Comparison of ENCODE assay signal across 11 cellular contexts in genomic region chr2:181682795-181683517, GRCh38. TPM values are rescaled to one million over a fixed set of nuclear protein-coding genes. Genes with fewer than 3 reads are reported as not detected.
DNase-seq lines count a peak whose midpoint lies in the region; ATAC-seq and TF ChIP-seq lines count a peak whose summit lies in the region.
"Had no signal": no experiment of that assay in that cellular context is flagged by ENCODE, and none has a peak within 500 bp of the region (broad histone marks: within the 10 kb centered on the region; RNA-seq: fewer than 3 reads in every experiment).

No MANE protein-coding gene starts in this region.

- H3K4me3 Mint-ChIP-seq in activated naive CD4-positive, alpha-beta T cell treated with anti-CD3 and anti-CD28 coated beads, Interleukin-2, amount 10 ng/mL, durations not matched to agents 7 days and 5 days = no peak overlapping the region
- peak overlapping the region; percentile 9 for H3K4me3 Mint-ChIP-seq in activated CD8-positive, alpha-beta T cell treated with anti-CD3 and anti-CD28 coated beads, Interleukin-2, amount 10 ng/mL, durations not matched to agents 7 days and 5 days

- H3K4me1 ChIP-seq in iPS-20b (ENCODE audit: insufficient read depth, low read length) (peaks cover 24% of the 10 kb centered on the region; the same call in 1 of the 2 replicates), thoracic aorta (ENCODE audit: control insufficient read depth in 1 of 2, low read depth in 2 of 2) (peaks cover 14 to 15% of the 10 kb centered on the region in 2 donors)

- POLR2A ChIA-PET in activated CD8-positive, alpha-beta T cell treated with anti-CD3 and anti-CD28 coated beads, Interleukin-2, amount 10 ng/mL, durations not matched to agents 7 days and 5 days (lab: Charles Lee) = interaction anchor here (0.9 kb wide), 1 partner anchor 75 kb away, joined by 3 read pairs; no protein-coding TSS in a partner anchor

- H3K27ac Mint-ChIP-seq in activated naive CD4-positive, alpha-beta T cell treated with anti-CD3 and anti-CD28 coated beads, Interleukin-2, amount 10 ng/mL, durations not matched to agents 7 days and 5 days = peak overlapping the region; percentile 60
- no peak overlapping the region for H3K27ac Mint-ChIP-seq in activated CD8-positive, alpha-beta T cell treated with anti-CD3 and anti-CD28 coated beads, Interleukin-2, amount 10 ng/mL, durations not matched to agents 7 days and 5 days

- no peak overlapping the region for H3K27ac ChIP-seq in iPS-20b (ENCODE audit: low read length)
- no peak overlapping the region for H3K27ac ChIP-seq in thoracic aorta
- H3K27ac ChIP-seq: upper lobe of left lung had no signal

- ATAC-seq in activated CD8-positive, alpha-beta T cell treated with anti-CD3 and anti-CD28 coated beads, Interleukin-2, amount 10 ng/mL, durations not matched to agents 7 days and 5 days = no peak
- ATAC-seq in thoracic aorta (ENCODE audit: insufficient number of reproducible peaks, low FRiP score, low read depth) = no peak
- no peak for ATAC-seq in GM19395 (IDR thresholded peaks at IDR 0.05; ENCODE audit: unreplicated experiment)

- no peak for TF ChIP-seq CTCF in thoracic aorta (IDR thresholded peaks at IDR 0.05)

- peaks cover 3% of the 10 kb centered on the region for H3K9me3 Mint-ChIP-seq in activated naive CD4-positive, alpha-beta T cell treated with anti-CD3 and anti-CD28 coated beads, Interleukin-2, amount 10 ng/mL, durations not matched to agents 7 days and 5 days
- H3K9me3 Mint-ChIP-seq in activated CD8-positive, alpha-beta T cell treated with anti-CD3 and anti-CD28 coated beads, Interleukin-2, amount 10 ng/mL, durations not matched to agents 7 days and 5 days (ENCODE audit: insufficient read depth) = peaks cover 8% of the 10 kb centered on the region

- peaks cover 88% of the 10 kb centered on the region for H3K27me3 Mint-ChIP-seq in activated naive CD4-positive, alpha-beta T cell treated with anti-CD3 and anti-CD28 coated beads, Interleukin-2, amount 10 ng/mL, durations not matched to agents 7 days and 5 days
- peaks cover 84% of the 10 kb centered on the region for H3K27me3 Mint-ChIP-seq in activated CD8-positive, alpha-beta T cell treated with anti-CD3 and anti-CD28 coated beads, Interleukin-2, amount 10 ng/mL, durations not matched to agents 7 days and 5 days (ENCODE audit: low read depth)

- peaks cover 100% of the 10 kb centered on the region for H3K27me3 ChIP-seq in iPS-20b (ENCODE audit: insufficient read depth, low read length)
- H3K27me3 ChIP-seq in thoracic aorta (replicated peaks; ENCODE audit: insufficient read depth) = peaks cover 10% of the 10 kb centered on the region

- DNase-seq in activated naive CD4-positive, alpha-beta T cell treated with anti-CD3 and anti-CD28 coated beads, Interleukin-2, amount 10 ng/mL, durations not matched to agents 7 days and 5 days = no peak
- DNase-seq in activated naive CD4-positive, alpha-beta T cell (lab: John Stamatoyannopoulos, UW) = no peak
- no peak for DNase-seq in activated CD8-positive, alpha-beta T cell treated with anti-CD3 and anti-CD28 coated beads, Interleukin-2, amount 10 ng/mL, durations not matched to agents 7 days and 5 days
- DNase-seq in thoracic aorta (ENCODE audit: low spot score) = no peak
- no peak for DNase-seq in foreskin melanocyte
- DNase-seq in NCI-H748 treated with DMSO at 0.1 percent for 48 hours (lab: John Stamatoyannopoulos, UW) = no peak
- DNase-seq: KBM-7; stimulated activated CD4-positive, alpha-beta T cell treated with anti-CD3 and anti-CD28 coated beads, Interleukin-12 subunit alpha, Interleukin-12 subunit beta, amount 100 ng/mL, for 4 hours had no signal

- H3K4me1 Mint-ChIP-seq in activated naive CD4-positive, alpha-beta T cell treated with anti-CD3 and anti-CD28 coated beads, Interleukin-2, amount 10 ng/mL, durations not matched to agents 7 days and 5 days = peaks cover 39% of the 10 kb centered on the region
- peaks cover 34% of the 10 kb centered on the region for H3K4me1 Mint-ChIP-seq in activated CD8-positive, alpha-beta T cell treated with anti-CD3 and anti-CD28 coated beads, Interleukin-2, amount 10 ng/mL, durations not matched to agents 7 days and 5 days (ENCODE audit: low read depth)

- CTCF ChIA-PET in activated naive CD4-positive, alpha-beta T cell treated with anti-CD3 and anti-CD28 coated beads, Interleukin-2, amount 10 ng/mL, durations not matched to agents 7 days and 5 days (lab: Charles Lee) = no interaction called here
- CTCF ChIA-PET in activated CD8-positive, alpha-beta T cell treated with anti-CD3 and anti-CD28 coated beads, Interleukin-2, amount 10 ng/mL, durations not matched to agents 7 days and 5 days (lab: Charles Lee) = no interaction called here

- H3K4me3 ChIP-seq in iPS-20b (ENCODE audit: low read length) = peak overlapping the region; percentile 58; the same call in 1 of the 2 replicates
- peak overlapping the region; percentile 56 for H3K4me3 ChIP-seq in thoracic aorta

- no peak overlapping the region for H3K9ac ChIP-seq in iPS-20b (ENCODE audit: low read depth, low read length)

- H3K36me3 ChIP-seq in iPS-20b (ENCODE audit: insufficient read depth, low read depth, low read length) (no peaks in the 10 kb centered on the region), thoracic aorta (no peaks in the 10 kb centered on the region)
- H3K36me3 ChIP-seq: upper lobe of left lung had no signal

- peaks cover 13% of the 10 kb centered on the region for H3K36me3 Mint-ChIP-seq in activated naive CD4-positive, alpha-beta T cell treated with anti-CD3 and anti-CD28 coated beads, Interleukin-2, amount 10 ng/mL, durations not matched to agents 7 days and 5 days
- H3K36me3 Mint-ChIP-seq in activated CD8-positive, alpha-beta T cell treated with anti-CD3 and anti-CD28 coated beads, Interleukin-2, amount 10 ng/mL, durations not matched to agents 7 days and 5 days (ENCODE audit: low read depth) = peaks cover 5% of the 10 kb centered on the region

- H3K9me3 ChIP-seq in iPS-20b (ENCODE audit: insufficient read depth, low read depth, low read length) (peaks cover 14% of the 10 kb centered on the region; the same call in 1 of the 2 replicates), thoracic aorta (no peaks in the 10 kb centered on the region)
- H3K9me3 ChIP-seq: upper lobe of left lung had no signal

RNA-seq across cellular contexts. Expression of gene NEUROD1, which starts 2.6 kb away (rescaled TPM):
- total RNA-seq in activated CD8-positive, alpha-beta T cell treated with anti-CD3 and anti-CD28 coated beads, Interleukin-2, amount 10 ng/mL, durations not matched to agents 7 days and 5 days = not detected
- not detected for total RNA-seq in thoracic aorta
- total RNA-seq: upper lobe of left lung had no signal

RNA-seq across cellular contexts. Expression of gene CERKL, which starts 26.1 kb away (rescaled TPM):
- total RNA-seq in activated CD8-positive, alpha-beta T cell treated with anti-CD3 and anti-CD28 coated beads, Interleukin-2, amount 10 ng/mL, durations not matched to agents 7 days and 5 days = not detected
- not detected for total RNA-seq in thoracic aorta
